ENCODE assay signal across 8 cellular contexts in genomic region chr1:109509176-109510134, GRCh38. TPM values are rescaled to one million over a fixed set of nuclear protein-coding genes. Genes with fewer than 3 reads are reported as not detected.
DNase-seq lines count a peak whose midpoint lies in the region; ATAC-seq and TF ChIP-seq lines count a peak whose summit lies in the region.

Gene AMIGO1 (minus strand): TSS chr1:109509727. CDS start chr1:109508912, 815 bp downstream.

- CTCF ChIA-PET in CD4-positive, alpha-beta memory T cell (lab: Charles Lee; ENCODE audit: partially characterized antibody) = interaction anchor here (2.0 to 37.2 kb wide), 3 partner anchors 10 to 22 kb away, joined by 8 to 1669 read pairs (median 594); partner anchors contain the start of genes ATXN7L2, CYB561D1 and GPR61
- CTCF ChIA-PET in activated CD8-positive, alpha-beta memory T cell treated with anti-CD3 and anti-CD28 coated beads, Interleukin-2, amount 10 ng/mL, durations not matched to agents 7 days and 5 days (lab: Charles Lee) = interaction anchor here (0.6 to 46.0 kb wide), 7 partner anchors 10 to 520 kb away, joined by 3 to 1550 read pairs (median 4); partner anchors contain the start of genes AMIGO1, ATXN7L2, CYB561D1 and GPR61

- H3K27ac ChIP-seq in CD4-positive, alpha-beta memory T cell (ENCODE audit: low read depth, low read length) = peak within 1 kb of the TSS; percentile 54
- no peak within 1 kb of the TSS for H3K27ac ChIP-seq in endodermal cell (ENCODE audit: low read depth, low read length)

- intact Hi-C loops in CD4-positive, alpha-beta memory T cell (cut with micrococcal nuclease) = loop anchor here (1.0 kb wide), 2 partner anchors 7 to 15 kb away; partner anchors contain the start of gene CYB561D1

- no peaks in the 10 kb centered on the region for H3K9me3 ChIP-seq in CD4-positive, alpha-beta memory T cell (ENCODE audit: control insufficient read depth in 1 of 2, low read length in 2 of 2)
- H3K9me3 ChIP-seq in endodermal cell (ENCODE audit: control insufficient read depth, low read length) = no peaks in the 10 kb centered on the region

- POLR2A ChIA-PET in CD4-positive, alpha-beta memory T cell (lab: Charles Lee; ENCODE audit: partially characterized antibody) = interaction anchor here (0.9 to 23.6 kb wide), 9 partner anchors 9 to 84 kb away, joined by 3 to 438 read pairs (median 5); partner anchors contain the start of genes ATXN7L2, CYB561D1, GNAI3 and PSMA5

- H3K36me3 ChIP-seq in CD4-positive, alpha-beta memory T cell (ENCODE audit: insufficient read depth, low read length) = no peaks in the 10 kb centered on the region
- H3K36me3 ChIP-seq in endodermal cell (ENCODE audit: control insufficient read depth, insufficient read depth, low read length) = no peaks in the 10 kb centered on the region

- WGBS in endodermal cell (ENCODE audit: insufficient coverage in 1 of 2, insufficient read length in 1 of 2), 2 experiments = 2 to 4% methylated on average over 18 to 100 of the region's 100 CpGs

- no peaks in the 10 kb centered on the region for H3K27me3 Mint-ChIP-seq in CD4-positive, alpha-beta memory T cell
- H3K27me3 Mint-ChIP-seq in activated CD8-positive, alpha-beta memory T cell treated with anti-CD3 and anti-CD28 coated beads, Interleukin-2, amount 10 ng/mL, durations not matched to agents 7 days and 5 days = peaks cover 36% of the 10 kb centered on the region
- peaks cover 60% of the 10 kb centered on the region for H3K27me3 Mint-ChIP-seq in endodermal cell (ENCODE audit: insufficient read depth)
- peaks cover 9% of the 10 kb centered on the region for H3K27me3 Mint-ChIP-seq in stimulated activated naive CD8-positive, alpha-beta T cell treated with anti-CD3 and anti-CD28 coated beads, Interleukin-15, Interleukin-2, amounts not matched to agents 100 ng/mL and 50 ng/mL, for 24 hours

- H3K4me3 Mint-ChIP-seq in CD4-positive, alpha-beta memory T cell = peak within 1 kb of the TSS; percentile 92 to 95 (median 94)
- H3K4me3 Mint-ChIP-seq in activated CD8-positive, alpha-beta memory T cell treated with anti-CD3 and anti-CD28 coated beads, Interleukin-2, amount 10 ng/mL, durations not matched to agents 7 days and 5 days = peak within 1 kb of the TSS; percentile 72
- peak within 1 kb of the TSS; percentile 72 for H3K4me3 Mint-ChIP-seq in endodermal cell
- peak within 1 kb of the TSS; percentile 89 for H3K4me3 Mint-ChIP-seq in stimulated activated naive CD8-positive, alpha-beta T cell treated with anti-CD3 and anti-CD28 coated beads, Interleukin-15, Interleukin-2, amounts not matched to agents 100 ng/mL and 50 ng/mL, for 24 hours

- H3K4me1 ChIP-seq in CD4-positive, alpha-beta memory T cell (ENCODE audit: insufficient read depth, low read length) = peaks cover 59% of the 10 kb centered on the region
- H3K4me1 ChIP-seq in endodermal cell (ENCODE audit: control insufficient read depth, insufficient read depth, low read length) = no peaks in the 10 kb centered on the region

- H3K4me3 ChIP-seq in CD4-positive, alpha-beta memory T cell (ENCODE audit: low read length in 2 of 2) = peak within 1 kb of the TSS; percentile 55 to 82
- peak within 1 kb of the TSS; percentile 85 for H3K4me3 ChIP-seq in endodermal cell (ENCODE audit: low read length)

- H3K9me3 Mint-ChIP-seq in CD4-positive, alpha-beta memory T cell = peaks cover 0 to 4% (median under 1%) of the 10 kb centered on the region in 8 donors
- H3K9me3 Mint-ChIP-seq in activated CD8-positive, alpha-beta memory T cell treated with anti-CD3 and anti-CD28 coated beads, Interleukin-2, amount 10 ng/mL, durations not matched to agents 7 days and 5 days (ENCODE audit: low read depth) = no peaks in the 10 kb centered on the region
- H3K9me3 Mint-ChIP-seq in endodermal cell = no peaks in the 10 kb centered on the region
- H3K9me3 Mint-ChIP-seq in stimulated activated naive CD8-positive, alpha-beta T cell treated with anti-CD3 and anti-CD28 coated beads, Interleukin-15, Interleukin-2, amounts not matched to agents 100 ng/mL and 50 ng/mL, for 24 hours = no peaks in the 10 kb centered on the region

- peaks cover 18 to 20% of the 10 kb centered on the region in 2 donors for H3K36me3 Mint-ChIP-seq in CD4-positive, alpha-beta memory T cell
- no peaks in the 10 kb centered on the region for H3K36me3 Mint-ChIP-seq in activated CD8-positive, alpha-beta memory T cell treated with anti-CD3 and anti-CD28 coated beads, Interleukin-2, amount 10 ng/mL, durations not matched to agents 7 days and 5 days
- no peaks in the 10 kb centered on the region for H3K36me3 Mint-ChIP-seq in endodermal cell (ENCODE audit: low read depth)
- H3K36me3 Mint-ChIP-seq in stimulated activated naive CD8-positive, alpha-beta T cell treated with anti-CD3 and anti-CD28 coated beads, Interleukin-15, Interleukin-2, amounts not matched to agents 100 ng/mL and 50 ng/mL, for 24 hours (ENCODE audit: low read depth) = peaks cover 7% of the 10 kb centered on the region

- peaks cover 48 to 73% (median 60%) of the 10 kb centered on the region in 4 donors for H3K4me1 Mint-ChIP-seq in CD4-positive, alpha-beta memory T cell
- H3K4me1 Mint-ChIP-seq in activated CD8-positive, alpha-beta memory T cell treated with anti-CD3 and anti-CD28 coated beads, Interleukin-2, amount 10 ng/mL, durations not matched to agents 7 days and 5 days = peaks cover 21% of the 10 kb centered on the region
- H3K4me1 Mint-ChIP-seq in endodermal cell = peaks cover 10% of the 10 kb centered on the region
- peaks cover 60% of the 10 kb centered on the region for H3K4me1 Mint-ChIP-seq in stimulated activated naive CD8-positive, alpha-beta T cell treated with anti-CD3 and anti-CD28 coated beads, Interleukin-15, Interleukin-2, amounts not matched to agents 100 ng/mL and 50 ng/mL, for 24 hours (ENCODE audit: low read depth)

- H3K27ac Mint-ChIP-seq in CD4-positive, alpha-beta memory T cell = peak within 1 kb of the TSS; percentile 85 to 97 (median 95)
- H3K27ac Mint-ChIP-seq in activated CD8-positive, alpha-beta memory T cell treated with anti-CD3 and anti-CD28 coated beads, Interleukin-2, amount 10 ng/mL, durations not matched to agents 7 days and 5 days = no peak within 1 kb of the TSS
- H3K27ac Mint-ChIP-seq in endodermal cell = no peak within 1 kb of the TSS
- peak within 1 kb of the TSS; percentile 85 for H3K27ac Mint-ChIP-seq in stimulated activated naive CD8-positive, alpha-beta T cell treated with anti-CD3 and anti-CD28 coated beads, Interleukin-15, Interleukin-2, amounts not matched to agents 100 ng/mL and 50 ng/mL, for 24 hours

- DNase-seq in CD4-positive, alpha-beta memory T cell = peak; percentile 65 to 73 (median 68)
- peak; percentile 71 for DNase-seq in NCI-H345 (lab: John Stamatoyannopoulos, UW)
- peak; percentile 55 for DNase-seq in activated CD8-positive, alpha-beta memory T cell treated with anti-CD3 and anti-CD28 coated beads, Interleukin-2, amount 10 ng/mL, durations not matched to agents 7 days and 5 days
- peak; percentile 85 for DNase-seq in endodermal cell
- DNase-seq in mucosa of gallbladder (ENCODE audit: low spot score) = peak; percentile 46
- DNase-seq in ureter (ENCODE audit: low spot score) = no peak

- peak; percentile 60 for ATAC-seq in GM21723 (IDR thresholded peaks at IDR 0.05; ENCODE audit: unreplicated experiment)
- peak; percentile 80 for ATAC-seq in activated CD8-positive, alpha-beta memory T cell treated with anti-CD3 and anti-CD28 coated beads, Interleukin-2, amount 10 ng/mL, durations not matched to agents 7 days and 5 days

- no peak for TF ChIP-seq CTCF in endodermal cell (conservative IDR thresholded peaks at IDR 0.05)

- H3K27me3 ChIP-seq in CD4-positive, alpha-beta memory T cell (ENCODE audit: insufficient read depth, low read length) = no peaks in the 10 kb centered on the region
- peaks cover 57% of the 10 kb centered on the region for H3K27me3 ChIP-seq in endodermal cell (ENCODE audit: control insufficient read depth, insufficient read depth, low read length, poor library complexity, severe bottlenecking)

- no peak within 1 kb of the TSS for H3K9ac ChIP-seq in endodermal cell (ENCODE audit: extremely low read depth, low read length, poor library complexity, severe bottlenecking)

RNA-seq across cellular contexts. Expression of gene AMIGO1, which starts in this region (rescaled TPM):
- 10 to 100 TPM; 28.1 to 29.3 TPM for total RNA-seq in CD4-positive, alpha-beta memory T cell
- polyA plus RNA-seq in CD4-positive, alpha-beta memory T cell = 10 to 100 TPM in 1 of 2 donors, 1 to 10 TPM in 1; 6.4 to 19.8 TPM
- under 1 TPM; 0.20 to 0.26 TPM for total RNA-seq in activated CD8-positive, alpha-beta memory T cell treated with anti-CD3 and anti-CD28 coated beads, Interleukin-2, amount 10 ng/mL, durations not matched to agents 7 days and 5 days
- total RNA-seq in endodermal cell (1 to 10 TPM; 2.4 to 2.7 TPM), mucosa of gallbladder (15.6 TPM), ureter (6.0 TPM)
- 5.0 TPM for polyA plus RNA-seq in endodermal cell (2013, experiment 1 of 2)
- 4.6 TPM for polyA plus RNA-seq in endodermal cell (2013, experiment 2 of 2)

Comparison
In these comparisons a context has a peak if more than half of its experiments do, and no peak if none do; other contexts are left out.
1. Peak in DNase-seq and ATAC-seq in activated CD8-positive, alpha-beta memory T cell treated with anti-CD3 and anti-CD28 coated beads, Interleukin-2, amount 10 ng/mL, durations not matched to agents 7 days and 5 days; RNA of the gene not detected or under 1 TPM.
2. H3K27ac Mint-ChIP-seq: peak in CD4-positive, alpha-beta memory T cell (7 of 7) and stimulated activated naive CD8-positive, alpha-beta T cell treated with anti-CD3 and anti-CD28 coated beads, Interleukin-15, Interleukin-2, amounts not matched to agents 100 ng/mL and 50 ng/mL, for 24 hours (single experiment); none in activated CD8-positive, alpha-beta memory T cell treated with anti-CD3 and anti-CD28 coated beads, Interleukin-2, amount 10 ng/mL, durations not matched to agents 7 days and 5 days (single experiment) and endodermal cell (single experiment).
3. Peak in every context shown above with its lines, with median percentiles within 50 percentile points of each other: H3K4me3 Mint-ChIP-seq.